Comparison of ENCODE assay signal across 1 cellular context in the genomic region with DNA sequence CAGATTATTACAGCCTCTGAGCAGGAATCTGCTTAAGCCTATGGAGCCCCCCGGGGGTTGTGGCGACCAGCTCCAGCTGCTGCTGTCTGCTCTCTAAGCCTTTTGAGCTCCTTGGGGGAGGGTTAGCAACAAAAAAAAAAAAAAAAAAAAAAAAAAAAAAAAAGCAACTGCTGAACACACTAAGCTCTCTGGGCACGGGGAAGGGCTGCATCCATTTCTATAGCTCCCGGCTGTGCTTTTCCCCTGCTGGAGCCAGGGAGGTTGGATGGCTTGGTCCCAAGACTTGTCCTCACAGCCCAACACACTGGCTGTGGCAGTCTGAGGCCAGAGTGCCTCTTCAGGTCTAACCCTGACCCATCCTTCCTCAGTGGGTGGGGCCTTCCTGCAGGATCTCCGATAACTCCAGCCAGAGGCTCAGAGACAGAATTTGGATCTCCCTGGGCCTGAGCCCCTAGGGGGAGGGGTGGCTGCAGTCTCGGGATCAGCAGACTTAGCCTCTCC.
TF ChIP-seq lines count a peak whose summit lies in the region.

No MANE protein-coding gene starts in this region.

TF ChIP-seq in SK-N-SH, 30 proteins besides CTCF, POLR2A, EP300 and RAD21 (continued from another document):
- no peak for TF ChIP-seq ZBTB33 (IDR thresholded peaks at IDR 0.05; ENCODE audit: borderline replicate concordance, low read depth)
- TF ChIP-seq MEF2A (IDR thresholded peaks at IDR 0.05; ENCODE audit: borderline replicate concordance, low read depth), result no peak
- TF ChIP-seq, protein P1, sequence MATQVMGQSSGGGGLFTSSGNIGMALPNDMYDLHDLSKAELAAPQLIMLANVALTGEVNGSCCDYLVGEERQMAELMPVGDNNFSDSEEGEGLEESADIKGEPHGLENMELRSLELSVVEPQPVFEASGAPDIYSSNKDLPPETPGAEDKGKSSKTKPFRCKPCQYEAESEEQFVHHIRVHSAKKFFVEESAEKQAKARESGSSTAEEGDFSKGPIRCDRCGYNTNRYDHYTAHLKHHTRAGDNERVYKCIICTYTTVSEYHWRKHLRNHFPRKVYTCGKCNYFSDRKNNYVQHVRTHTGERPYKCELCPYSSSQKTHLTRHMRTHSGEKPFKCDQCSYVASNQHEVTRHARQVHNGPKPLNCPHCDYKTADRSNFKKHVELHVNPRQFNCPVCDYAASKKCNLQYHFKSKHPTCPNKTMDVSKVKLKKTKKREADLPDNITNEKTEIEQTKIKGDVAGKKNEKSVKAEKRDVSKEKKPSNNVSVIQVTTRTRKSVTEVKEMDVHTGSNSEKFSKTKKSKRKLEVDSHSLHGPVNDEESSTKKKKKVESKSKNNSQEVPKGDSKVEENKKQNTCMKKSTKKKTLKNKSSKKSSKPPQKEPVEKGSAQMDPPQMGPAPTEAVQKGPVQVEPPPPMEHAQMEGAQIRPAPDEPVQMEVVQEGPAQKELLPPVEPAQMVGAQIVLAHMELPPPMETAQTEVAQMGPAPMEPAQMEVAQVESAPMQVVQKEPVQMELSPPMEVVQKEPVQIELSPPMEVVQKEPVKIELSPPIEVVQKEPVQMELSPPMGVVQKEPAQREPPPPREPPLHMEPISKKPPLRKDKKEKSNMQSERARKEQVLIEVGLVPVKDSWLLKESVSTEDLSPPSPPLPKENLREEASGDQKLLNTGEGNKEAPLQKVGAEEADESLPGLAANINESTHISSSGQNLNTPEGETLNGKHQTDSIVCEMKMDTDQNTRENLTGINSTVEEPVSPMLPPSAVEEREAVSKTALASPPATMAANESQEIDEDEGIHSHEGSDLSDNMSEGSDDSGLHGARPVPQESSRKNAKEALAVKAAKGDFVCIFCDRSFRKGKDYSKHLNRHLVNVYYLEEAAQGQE (IDR thresholded peaks at IDR 0.05; ENCODE audit: low read depth, low read length), result no peak
- no peak for TF ChIP-seq YY1 (IDR thresholded peaks at IDR 0.05; ENCODE audit: low read depth)
- no peak for TF ChIP-seq RFX5 (IDR thresholded peaks at IDR 0.05; ENCODE audit: low read length)
- no peak for TF ChIP-seq SMC3 (IDR thresholded peaks at IDR 0.05; ENCODE audit: low read depth, low read length)
- TF ChIP-seq JUND (IDR thresholded peaks at IDR 0.05), result no peak
